1 cellular context compared by ENCODE assay signal in genomic region chr20:21564127-21564773, GRCh38.
TF ChIP-seq lines count a peak whose summit lies in the region.

No MANE protein-coding gene starts in this region.

TF ChIP-seq in GM23338, 12 proteins besides CTCF, POLR2A, EP300 and RAD21 (continued from another document):
- no peak for TF ChIP-seq REST (IDR thresholded peaks at IDR 0.05; ENCODE audit: unreplicated experiment)
- TF ChIP-seq EZH2 (IDR thresholded peaks at IDR 0.05; ENCODE audit: low read depth, unreplicated experiment): no peak
- TF ChIP-seq ZNF331 (CRISPR knock-in tag; IDR thresholded peaks at IDR 0.05; ENCODE audit: low read depth): no peak
